In the genomic region with DNA sequence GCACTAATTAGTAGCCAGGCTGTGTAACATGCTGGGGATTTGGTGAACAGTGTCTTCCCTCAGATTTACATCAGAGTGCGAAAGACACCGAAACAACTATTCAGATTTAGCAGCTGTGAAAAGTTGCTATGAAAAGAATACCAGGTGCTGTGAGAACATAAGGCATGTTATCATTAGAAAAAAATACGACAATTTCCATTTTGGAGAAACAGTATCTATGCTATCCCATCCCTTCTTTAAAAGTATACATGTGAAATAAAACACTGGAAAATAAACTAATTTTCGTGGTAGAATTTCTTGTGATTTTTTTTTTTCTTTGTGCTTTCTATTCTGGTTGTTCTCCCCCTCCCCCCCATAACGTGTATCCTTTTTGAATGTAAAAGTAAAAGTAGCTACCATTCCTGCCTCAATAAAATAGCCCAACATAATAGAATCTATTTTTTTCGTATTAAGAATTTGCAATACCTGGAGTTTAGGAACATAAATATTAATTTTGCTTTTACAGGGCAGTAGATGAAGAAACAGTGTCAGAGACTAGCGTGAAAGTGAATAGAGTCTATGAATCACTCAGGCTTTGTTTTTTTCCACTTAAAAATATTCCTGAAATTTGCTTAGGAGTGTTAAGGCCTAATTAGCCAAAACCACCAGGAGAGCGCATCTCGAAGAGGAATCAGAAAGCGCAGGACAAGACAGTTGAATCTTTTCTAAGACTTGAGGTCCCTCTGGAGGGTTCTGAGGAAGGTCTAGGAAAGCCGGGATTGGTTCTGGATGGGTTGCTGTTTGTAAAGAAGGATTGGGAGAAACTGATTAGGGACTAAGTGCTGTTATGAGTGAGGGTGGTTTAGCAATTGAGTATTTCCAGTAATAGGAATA, we compare ENCODE assay signal across 8 cellular contexts. TPM values are rescaled to one million over a fixed set of nuclear protein-coding genes. Genes with fewer than 3 reads are reported as not detected.
A peak's percentile ranks its signal among the peaks of the same experiment; 100 is the strongest.
DNase-seq lines count a peak whose midpoint lies in the region; ATAC-seq and TF ChIP-seq lines count a peak whose summit lies in the region.

No MANE protein-coding gene starts in this region.

- H3K4me1 ChIP-seq in CD4-positive, CD25-positive, alpha-beta regulatory T cell (ENCODE audit: control insufficient read depth, insufficient read depth, low read length, poor library complexity, severe bottlenecking): peaks cover 66% of the 10 kb centered on the region

- no peak for ATAC-seq in CD4-positive, CD25-positive, alpha-beta regulatory T cell (ENCODE audit: low read depth in 2 of 2)
- ATAC-seq in T-cell (replicated peaks in 1 of 4) (peak in 1 of 4 experiments; percentile 3), left lobe of liver (no peak), HG02763 (IDR thresholded peaks at IDR 0.05; ENCODE audit: unreplicated experiment) (no peak)
- ATAC-seq in stimulated activated naive B cell treated with anti-CD40 and anti-IgM and Interleukin-4, amounts not matched to agents 10 μg/mL and 1 μg/mL and 100 μg/mL, for 72 hours (replicated peaks): no peak

- peaks cover 5% of the 10 kb centered on the region for H3K27me3 Mint-ChIP-seq in CD4-positive, CD25-positive, alpha-beta regulatory T cell
- H3K27me3 Mint-ChIP-seq in T-cell: no peaks in the 10 kb centered on the region
- H3K27me3 Mint-ChIP-seq in glutamatergic neuron (ENCODE audit: unreplicated experiment): peaks cover 6% of the 10 kb centered on the region
- H3K27me3 Mint-ChIP-seq in stimulated activated naive B cell treated with anti-CD40 and anti-IgM and Interleukin-4, amounts not matched to agents 10 μg/mL and 1 μg/mL and 100 μg/mL, for 72 hours: no peaks in the 10 kb centered on the region

- TF ChIP-seq CTCF in glutamatergic neuron (IDR thresholded peaks at IDR 0.05; ENCODE audit: partially characterized antibody, unreplicated experiment): no peak

- peak in 1 of 3 donors; percentile 37 for DNase-seq in CD4-positive, CD25-positive, alpha-beta regulatory T cell
- no peak for DNase-seq in H7
- DNase-seq in T-cell: no peak
- no peak for DNase-seq in glutamatergic neuron
- no peak for DNase-seq in stimulated activated naive B cell treated with anti-CD40 and anti-IgM and Interleukin-4, amounts not matched to agents 10 μg/mL and 1 μg/mL and 100 μg/mL, for 72 hours
- DNase-seq in AG08396 (ENCODE audit: low spot score): no peak
- no peak for DNase-seq in left lobe of liver (ENCODE audit: low spot score)

- peaks cover 11% of the 10 kb centered on the region for H3K36me3 Mint-ChIP-seq in CD4-positive, CD25-positive, alpha-beta regulatory T cell
- H3K36me3 Mint-ChIP-seq in T-cell (peaks cover 8% of the 10 kb centered on the region), glutamatergic neuron (ENCODE audit: unreplicated experiment) (no peaks in the 10 kb centered on the region)
- peaks cover 10 to 12% of the 10 kb centered on the region in 2 donors for H3K36me3 Mint-ChIP-seq in stimulated activated naive B cell treated with anti-CD40 and anti-IgM and Interleukin-4, amounts not matched to agents 10 μg/mL and 1 μg/mL and 100 μg/mL, for 72 hours

- peak overlapping the region; percentile 90 for H3K4me3 ChIP-seq in CD4-positive, CD25-positive, alpha-beta regulatory T cell (ENCODE audit: low read depth, low read length)
- H3K4me3 ChIP-seq in H7 (ENCODE audit: insufficient read depth, low read depth, low read length): peak overlapping the region; percentile 72

- H3K27ac ChIP-seq in CD4-positive, CD25-positive, alpha-beta regulatory T cell (ENCODE audit: insufficient read depth, low read length, poor library complexity, severe bottlenecking): peak overlapping the region; percentile 90

- no peaks in the 10 kb centered on the region for H3K9me3 ChIP-seq in CD4-positive, CD25-positive, alpha-beta regulatory T cell (ENCODE audit: control insufficient read depth in 2 of 2, low read length in 2 of 2)

- POLR2A ChIA-PET in T-cell (lab: Charles Lee): interaction anchor here (0.6 to 1.1 kb wide), 12 partner anchors 7 to 1455 kb away, joined by 3 to 5 read pairs (median 4); no protein-coding TSS in a partner anchor

- H3K9me3 Mint-ChIP-seq in CD4-positive, CD25-positive, alpha-beta regulatory T cell: no peaks in the 10 kb centered on the region
- H3K9me3 Mint-ChIP-seq in T-cell (no peaks in the 10 kb centered on the region), glutamatergic neuron (ENCODE audit: unreplicated experiment) (peaks cover 3% of the 10 kb centered on the region)
- no peaks in the 10 kb centered on the region for H3K9me3 Mint-ChIP-seq in stimulated activated naive B cell treated with anti-CD40 and anti-IgM and Interleukin-4, amounts not matched to agents 10 μg/mL and 1 μg/mL and 100 μg/mL, for 72 hours

- H3K27me3 ChIP-seq in CD4-positive, CD25-positive, alpha-beta regulatory T cell (ENCODE audit: control insufficient read depth, insufficient read depth, low read length): no peaks in the 10 kb centered on the region
- H3K27me3 ChIP-seq in H7 (ENCODE audit: control insufficient read depth, insufficient read depth, low read length): no peaks in the 10 kb centered on the region

- peaks cover 6% of the 10 kb centered on the region for H3K36me3 ChIP-seq in CD4-positive, CD25-positive, alpha-beta regulatory T cell (ENCODE audit: control insufficient read depth, insufficient read depth, low read length)
- peaks cover 14% of the 10 kb centered on the region for H3K36me3 ChIP-seq in H7 (replicated peaks; ENCODE audit: control insufficient read depth, insufficient read depth, low read length)

- H3K4me1 Mint-ChIP-seq in CD4-positive, CD25-positive, alpha-beta regulatory T cell: peaks cover 51 to 95% (median 77%) of the 10 kb centered on the region in 4 donors
- H3K4me1 Mint-ChIP-seq in T-cell (peaks cover 81 to 87% (median 84%) of the 10 kb centered on the region in 3 donors), glutamatergic neuron (ENCODE audit: low read depth, unreplicated experiment) (peaks cover 21% of the 10 kb centered on the region)
- H3K4me1 Mint-ChIP-seq in stimulated activated naive B cell treated with anti-CD40 and anti-IgM and Interleukin-4, amounts not matched to agents 10 μg/mL and 1 μg/mL and 100 μg/mL, for 72 hours: peaks cover 32 to 64% of the 10 kb centered on the region in 2 donors

- peak overlapping the region; percentile 98 to 100 (median 99) for H3K27ac Mint-ChIP-seq in CD4-positive, CD25-positive, alpha-beta regulatory T cell
- H3K27ac Mint-ChIP-seq in T-cell (peak overlapping the region; percentile 95 to 99), glutamatergic neuron (ENCODE audit: unreplicated experiment) (peak overlapping the region; percentile 69)
- H3K27ac Mint-ChIP-seq in stimulated activated naive B cell treated with anti-CD40 and anti-IgM and Interleukin-4, amounts not matched to agents 10 μg/mL and 1 μg/mL and 100 μg/mL, for 72 hours: peak overlapping the region; percentile 94

- peak overlapping the region; percentile 96 to 99 (median 97) for H3K4me3 Mint-ChIP-seq in CD4-positive, CD25-positive, alpha-beta regulatory T cell
- H3K4me3 Mint-ChIP-seq in T-cell (peak overlapping the region; percentile 95 to 99 (median 95)), glutamatergic neuron (ENCODE audit: unreplicated experiment) (peak overlapping the region; percentile 96)
- peak overlapping the region; percentile 91 to 100 for H3K4me3 Mint-ChIP-seq in stimulated activated naive B cell treated with anti-CD40 and anti-IgM and Interleukin-4, amounts not matched to agents 10 μg/mL and 1 μg/mL and 100 μg/mL, for 72 hours

- CTCF ChIA-PET in T-cell (lab: Charles Lee): interaction anchor here (0.6 to 3.5 kb wide), 11 partner anchors 19 to 988 kb away, joined by 3 to 62 read pairs (median 6); no protein-coding TSS in a partner anchor

RNA-seq across cellular contexts. Expression of gene SLU7, which starts 0.8 kb away (rescaled TPM):
- 106 TPM for total RNA-seq in CD4-positive, CD25-positive, alpha-beta regulatory T cell
- 100 to 1,000 TPM in 2 of 4 donors, 10 to 100 TPM in 2; 69.8 to 115 (median 93.3) TPM for polyA plus RNA-seq in CD4-positive, CD25-positive, alpha-beta regulatory T cell
- 19.8 and 22.3 TPM in 2 replicates for total RNA-seq in H7 (2014; rRNA removed; shearing (Covaris generic))
- total RNA-seq in T-cell: 10 to 100 TPM; 64.9 to 76.8 (median 75.2) TPM
- 44.7 TPM for total RNA-seq in glutamatergic neuron (ENCODE audit: unreplicated experiment)
- 20.1 TPM for total RNA-seq in left lobe of liver

RNA-seq across cellular contexts. Expression of gene PTTG1, which starts 2.0 kb away (rescaled TPM):
- 44.5 TPM for total RNA-seq in CD4-positive, CD25-positive, alpha-beta regulatory T cell
- polyA plus RNA-seq in CD4-positive, CD25-positive, alpha-beta regulatory T cell: 100 to 1,000 TPM in 3 of 4 donors, 10 to 100 TPM in 1; 87.8 to 148 (median 108) TPM
- total RNA-seq in H7 (2014; rRNA removed; shearing (Covaris generic)): 372 and 415 TPM in 2 replicates
- total RNA-seq in T-cell: 10 to 100 TPM in 2 of 5 donors, 1 to 10 TPM in 3; 6.6 to 16.5 (median 8.8) TPM
- 25.3 TPM for total RNA-seq in glutamatergic neuron (ENCODE audit: unreplicated experiment)
- 0.83 TPM for total RNA-seq in left lobe of liver

RNA-seq across cellular contexts. Expression of gene FAM200C, which starts 19.8 kb away (rescaled TPM):
- not detected for total RNA-seq in CD4-positive, CD25-positive, alpha-beta regulatory T cell
- polyA plus RNA-seq in CD4-positive, CD25-positive, alpha-beta regulatory T cell: under 1 TPM; 0.17 to 0.37 (median 0.35) TPM
- total RNA-seq in H7 (2014; rRNA removed; shearing (Covaris generic)): 4.8 and 6.3 TPM in 2 replicates
- under 1 TPM in 4 of 5 donors, not detected in 1; 0.12 to 0.76 (median 0.58) TPM for total RNA-seq in T-cell
- 5.1 TPM for total RNA-seq in glutamatergic neuron (ENCODE audit: unreplicated experiment)
- total RNA-seq in left lobe of liver: 1.2 TPM

RNA-seq across cellular contexts. Expression of gene C1QTNF2, which starts 49.3 kb away (rescaled TPM):
- not detected for total RNA-seq in CD4-positive, CD25-positive, alpha-beta regulatory T cell
- polyA plus RNA-seq in CD4-positive, CD25-positive, alpha-beta regulatory T cell: not detected
- 0.04 TPM in 1 of 2 replicates, not detected in the other for total RNA-seq in H7 (2014; rRNA removed; shearing (Covaris generic))
- total RNA-seq in T-cell (not detected), glutamatergic neuron (ENCODE audit: unreplicated experiment) (1.0 TPM), left lobe of liver (not detected)
